ENCODE assay signal across 8 cellular contexts in the genomic region with DNA sequence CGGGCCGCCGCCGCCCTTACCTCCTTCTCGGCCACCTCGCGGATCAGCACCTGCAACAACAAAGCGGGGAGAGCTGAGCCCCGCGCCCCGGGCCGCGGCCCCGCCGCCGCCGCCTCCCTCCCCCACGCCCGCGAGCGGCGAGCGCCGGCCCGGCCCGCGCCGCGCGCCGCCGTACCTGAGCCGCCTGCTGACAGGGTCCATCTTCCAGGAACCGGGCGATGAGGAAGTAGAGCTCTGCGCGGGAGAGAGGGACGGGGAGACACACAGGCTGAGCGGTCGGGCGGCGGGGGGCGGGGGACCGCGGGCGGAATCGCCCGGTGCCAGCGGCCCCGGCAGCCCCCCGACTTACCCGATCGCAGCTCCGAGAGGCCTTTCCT. TPM values are rescaled to one million over a fixed set of nuclear protein-coding genes. Genes with fewer than 3 reads are reported as not detected.
DNase-seq lines count a peak whose midpoint lies in the region; ATAC-seq lines count a peak whose summit lies in the region.

No MANE protein-coding gene starts in this region.

- H2BK15ac ChIP-seq in neuronal stem cell (ENCODE audit: low read length), result no peak overlapping the region

- H2BK12ac ChIP-seq in neuronal stem cell (ENCODE audit: low read length), result no peak overlapping the region

- H3K27me3 ChIP-seq in HUES48 (ENCODE audit: control insufficient read depth, insufficient read depth, low read length), result no peaks in the 10 kb centered on the region
- H3K27me3 ChIP-seq in neuronal stem cell (ENCODE audit: control insufficient read depth in 3 of 3, insufficient read depth in 3 of 3, low read depth in 1 of 3, low read length in 3 of 3), result no peaks in the 10 kb centered on the region

- H3K27ac ChIP-seq in HUES48 (ENCODE audit: low read depth, low read length) (peak overlapping the region; percentile 98), neuronal stem cell (replicated peaks; ENCODE audit: low read length) (peak overlapping the region; percentile 88)

- H3K36me3 ChIP-seq in HUES48 (ENCODE audit: control insufficient read depth, insufficient read depth, low read length), result peaks cover 9% of the 10 kb centered on the region
- H3K36me3 ChIP-seq in neuronal stem cell (replicated peaks in 1 of 2; ENCODE audit: control insufficient read depth in 2 of 2, insufficient read depth in 2 of 2, low read length in 2 of 2), result peaks cover 0 to 34% of the 10 kb centered on the region in 2 donors

- H3K9me3 ChIP-seq in HUES48 (ENCODE audit: control insufficient read depth, insufficient read depth, low read length) (no peaks in the 10 kb centered on the region), T-helper 17 cell (ENCODE audit: control insufficient read depth, low read length, poor library complexity, severe bottlenecking) (no peaks in the 10 kb centered on the region), neuronal stem cell (replicated peaks in 1 of 2; ENCODE audit: control insufficient read depth in 2 of 2, insufficient read depth in 1 of 2, low read depth in 1 of 2, low read length in 2 of 2) (peaks cover 0 to 30% of the 10 kb centered on the region in 2 donors)

- H3K14ac ChIP-seq in neuronal stem cell (ENCODE audit: low read length), result no peak overlapping the region

- H3K4me1 ChIP-seq in HUES48 (ENCODE audit: control insufficient read depth, insufficient read depth, low read length), result peaks cover 42% of the 10 kb centered on the region
- peaks cover 2 to 17% of the 10 kb centered on the region in 2 donors for H3K4me1 ChIP-seq in neuronal stem cell (ENCODE audit: control insufficient read depth in 2 of 2, insufficient read depth in 1 of 2, low read depth in 1 of 2, low read length in 2 of 2)

- no peaks in the 10 kb centered on the region for H3K36me3 Mint-ChIP-seq in T-helper 17 cell (ENCODE audit: low read depth)

- H3K9ac ChIP-seq in HUES48 (ENCODE audit: low read depth, low read length) (peak overlapping the region; percentile 82), neuronal stem cell (ENCODE audit: low read depth, low read length, poor library complexity) (peak overlapping the region; percentile 80)

- H3K79me1 ChIP-seq in neuronal stem cell (ENCODE audit: low read depth, low read length), result no peaks in the 10 kb centered on the region

- ATAC-seq in GM21526 (IDR thresholded peaks at IDR 0.05; ENCODE audit: low FRiP score, unreplicated experiment) (peak; percentile 18), T-helper 17 cell (peak; percentile 10), esophagus mucosa (peak; percentile 48)

- peaks cover 16% of the 10 kb centered on the region for H3K4me1 Mint-ChIP-seq in T-helper 17 cell

- H3K4me3 ChIP-seq in HUES48 (ENCODE audit: low read depth, low read length) (peak overlapping the region; percentile 89), neuronal stem cell (ENCODE audit: low read length in 2 of 2) (peak overlapping the region; percentile 63 to 85)

- no peak overlapping the region for H3K4ac ChIP-seq in neuronal stem cell (ENCODE audit: low read length)

- H3K27me3 Mint-ChIP-seq in T-helper 17 cell, result peaks cover 6% of the 10 kb centered on the region

- no CpG with 5 or more reads among the region's 54 CpGs for WGBS in neuronal stem cell (ENCODE audit: extremely low coverage in 2 of 2, insufficient read length in 2 of 2, insufficient replicate concordance in 1 of 2), 2 donors

- H2AK5ac ChIP-seq in neuronal stem cell (ENCODE audit: low read depth, low read length), result peak overlapping the region; percentile 56

- peak overlapping the region; percentile 18 for H3K4me2 ChIP-seq in neuronal stem cell (ENCODE audit: insufficient read depth, low read length, poor library complexity, severe bottlenecking)

- peak overlapping the region; percentile 91 for H2BK120ac ChIP-seq in neuronal stem cell (ENCODE audit: low read depth, low read length)

- peak overlapping the region; percentile 43 for H3K23ac ChIP-seq in neuronal stem cell (ENCODE audit: low read depth, low read length, poor library complexity)

- peak overlapping the region; percentile 99 for H3K18ac ChIP-seq in neuronal stem cell (ENCODE audit: low read length)

- H4K91ac ChIP-seq in neuronal stem cell (ENCODE audit: low read depth, low read length, poor library complexity), result no peak overlapping the region

- H2BK5ac ChIP-seq in neuronal stem cell (ENCODE audit: low read length), result peak overlapping the region; percentile 98

- peak; percentile 56 for DNase-seq in NCI-H2196 (lab: John Stamatoyannopoulos, UW; ENCODE audit: unreplicated experiment)
- DNase-seq in NCI-H2196 treated with DMSO at 0.1 percent for 48 hours (lab: John Stamatoyannopoulos, UW; ENCODE audit: unreplicated experiment), result no peak
- peak in 2 of 3 donors; percentile 29 to 42 for DNase-seq in T-helper 17 cell
- no peak for DNase-seq in neuronal stem cell (ENCODE audit: low spot score)
- DNase-seq in A172 (ENCODE audit: low spot score), result no peak

- H2AFZ ChIP-seq in neuronal stem cell (ENCODE audit: low read length), result peak overlapping the region; percentile 91

- no peak overlapping the region for H4K8ac ChIP-seq in neuronal stem cell (ENCODE audit: low read depth, low read length)

- peak overlapping the region; percentile 95 for H3K27ac Mint-ChIP-seq in T-helper 17 cell

- H3K4me3 Mint-ChIP-seq in T-helper 17 cell, result peak overlapping the region; percentile 96

RNA-seq across cellular contexts. Expression of a gene that starts 0.4 kb away (rescaled TPM):
- total RNA-seq in T-helper 17 cell, result 10 to 100 TPM; 42.5 to 44.4 TPM
- 12.4 TPM for total RNA-seq in esophagus mucosa
- polyA plus RNA-seq in neuronal stem cell (2013, experiment 1 of 2), result 34.9 TPM
- 37.0 TPM for polyA plus RNA-seq in neuronal stem cell (2013, experiment 2 of 2)
- 21.8 and 24.5 TPM in 2 replicates for total RNA-seq in A172 (2014; rRNA removed; shearing (Covaris generic))

Comparison
In these comparisons a context has a peak if more than half of its experiments do, and no peak if none do; other contexts are left out.
1. DNase-seq: peak in NCI-H2196 (single experiment) and T-helper 17 cell (2 of 3); none in NCI-H2196 treated with DMSO at 0.1 percent for 48 hours (single experiment), neuronal stem cell (single experiment) and A172 (single experiment).
2. Peak in every context shown above with its lines, with median percentiles within 50 percentile points of each other: ATAC-seq.